In the genomic region with DNA sequence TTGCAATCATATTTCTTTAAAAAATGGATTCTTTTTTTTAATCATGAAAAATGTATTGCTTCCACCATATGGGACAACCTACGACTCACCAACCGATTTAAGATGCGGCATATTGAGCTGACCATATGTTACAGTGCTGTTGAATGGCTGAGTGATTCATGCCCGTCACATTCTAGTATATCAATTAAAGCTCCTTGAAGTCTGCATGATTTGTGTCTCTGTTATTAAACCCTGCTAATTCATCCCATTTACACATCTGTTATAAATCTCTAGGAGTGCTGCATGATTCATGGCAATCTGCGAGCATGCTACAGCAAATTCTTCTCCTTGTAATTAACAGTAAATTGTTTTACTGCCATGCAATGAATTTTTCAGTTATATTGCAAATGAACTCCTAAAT, we compare ENCODE assay signal across 17 cellular contexts.
DNase-seq lines count a peak whose midpoint lies in the region; ATAC-seq, FAIRE-seq and TF ChIP-seq lines count a peak whose summit lies in the region.
"Had no signal": no experiment of that assay in that cellular context is flagged by ENCODE, and none has a peak within 500 bp of the region (broad histone marks: within the 10 kb centered on the region; RNA-seq: fewer than 3 reads in every experiment).

No MANE protein-coding gene starts in this region.

- no peaks in the 10 kb centered on the region for H3K36me3 ChIP-seq in gastrocnemius medialis

- peaks cover 3% of the 10 kb centered on the region for H3K9me3 Mint-ChIP-seq in mesothelial cell of epicardium
- peaks cover 10 to 16% of the 10 kb centered on the region in 2 donors for H3K9me3 Mint-ChIP-seq in activated naive CD4-positive, alpha-beta T cell treated with anti-CD3 and anti-CD28 coated beads, Interleukin-2, amount 50 U/mL, for 72 hours
- H3K9me3 Mint-ChIP-seq: activated naive CD4-positive, alpha-beta T cell treated with anti-CD3 and anti-CD28 coated beads, Interleukin-2, amount 50 U/mL, for 24 hours had no signal

- H3K9me3 ChIP-seq in gastrocnemius medialis, result no peaks in the 10 kb centered on the region
- H3K9me3 ChIP-seq: testis had no signal

- intact Hi-C loops in gastrocnemius medialis (cut with DNase I; ENCODE audit: low total_unique reads), result no loop called here

- H3K27ac ChIP-seq in gastrocnemius medialis, result no peak overlapping the region
- H3K27ac ChIP-seq: testis had no signal

- in situ Hi-C loops in gastrocnemius medialis (cut with MboI; ENCODE audit: low sequenced_read_pairs in 4 of 4), result no loop called here

- H3K27ac Mint-ChIP-seq in mesothelial cell of epicardium, result peak overlapping the region; percentile 14
- no peak overlapping the region for H3K27ac Mint-ChIP-seq in activated naive CD4-positive, alpha-beta T cell treated with anti-CD3 and anti-CD28 coated beads, Interleukin-2, amount 50 U/mL, for 72 hours
- H3K27ac Mint-ChIP-seq: activated CD8-positive, alpha-beta T cell treated with anti-CD3 and anti-CD28 coated beads, Interleukin-2, amount 10 ng/mL, durations not matched to agents 7 days and 5 days; activated naive CD4-positive, alpha-beta T cell treated with anti-CD3 and anti-CD28 coated beads, Interleukin-2, amount 50 U/mL, for 24 hours; CD8-positive, alpha-beta T cell; IgD-negative memory B cell had no signal

- no peak overlapping the region for H3K4me3 ChIP-seq in gastrocnemius medialis
- H3K4me3 ChIP-seq: testis had no signal

- no peaks in the 10 kb centered on the region for H3K36me3 Mint-ChIP-seq in mesothelial cell of epicardium
- peaks cover 0 to 6% of the 10 kb centered on the region in 2 donors for H3K36me3 Mint-ChIP-seq in activated naive CD4-positive, alpha-beta T cell treated with anti-CD3 and anti-CD28 coated beads, Interleukin-2, amount 50 U/mL, for 72 hours
- H3K36me3 Mint-ChIP-seq: activated naive CD4-positive, alpha-beta T cell treated with anti-CD3 and anti-CD28 coated beads, Interleukin-2, amount 50 U/mL, for 24 hours; CD8-positive, alpha-beta T cell had no signal

- no peak for TF ChIP-seq POLR2A in gastrocnemius medialis (IDR thresholded peaks at IDR 0.05)

- H3K27me3 ChIP-seq in gastrocnemius medialis, result no peaks in the 10 kb centered on the region
- H3K27me3 ChIP-seq: testis had no signal

- no peaks in the 10 kb centered on the region for H3K27me3 Mint-ChIP-seq in mesothelial cell of epicardium (ENCODE audit: low read depth)
- H3K27me3 Mint-ChIP-seq: activated naive CD4-positive, alpha-beta T cell treated with anti-CD3 and anti-CD28 coated beads, Interleukin-2, amount 50 U/mL, for 24 hours; IgD-negative memory B cell had no signal

- FAIRE-seq in G401.6 (lab: Jason Lieb, UNC), result peak; percentile 66
- FAIRE-seq: GM19239, H54 had no signal

- TF ChIP-seq CTCF in mesothelial cell of epicardium (IDR thresholded peaks at IDR 0.05; ENCODE audit: unreplicated experiment) (no peak), gastrocnemius medialis (IDR thresholded peaks at IDR 0.05 in 4 of 5, conservative IDR thresholded peaks at IDR 0.05 in 1 of 5) (no peak)

- DNase-seq in NCI-H1436 treated with DMSO at 0.1 percent for 48 hours (lab: John Stamatoyannopoulos, UW), result peak; percentile 57
- DNase-seq in amniotic stem cell (lab: John Stamatoyannopoulos, UW), result peak; percentile 33
- DNase-seq in mesothelial cell of epicardium (ENCODE audit: low spot score in 2 of 2, unreplicated experiment in 2 of 2), result no peak
- no peak for DNase-seq in activated naive CD4-positive, alpha-beta T cell treated with anti-CD3 and anti-CD28 coated beads, Interleukin-2, amount 50 U/mL, for 72 hours (ENCODE audit: low spot score in 2 of 2)
- DNase-seq in T-helper 1 cell, result no peak
- DNase-seq in gastrocnemius medialis, result no peak
- DNase-seq: activated CD8-positive, alpha-beta T cell treated with anti-CD3 and anti-CD28 coated beads, Interleukin-2, amount 10 ng/mL, durations not matched to agents 7 days and 5 days; CD8-positive, alpha-beta T cell; NCI-H187; T-helper 2 cell; testis had no signal

- peaks cover 31% of the 10 kb centered on the region for H3K4me1 Mint-ChIP-seq in mesothelial cell of epicardium
- H3K4me1 Mint-ChIP-seq: activated naive CD4-positive, alpha-beta T cell treated with anti-CD3 and anti-CD28 coated beads, Interleukin-2, amount 50 U/mL, for 24 hours; IgD-negative memory B cell had no signal

- no peaks in the 10 kb centered on the region for H3K4me1 ChIP-seq in gastrocnemius medialis
- H3K4me1 ChIP-seq: testis had no signal

- no peak for ATAC-seq in GM18861 (IDR thresholded peaks at IDR 0.05; ENCODE audit: unreplicated experiment)
- no peak for ATAC-seq in activated naive CD4-positive, alpha-beta T cell treated with anti-CD3 and anti-CD28 coated beads, Interleukin-2, amount 50 U/mL, for 72 hours
- no peak for ATAC-seq in gastrocnemius medialis
- ATAC-seq: activated CD8-positive, alpha-beta T cell treated with anti-CD3 and anti-CD28 coated beads, Interleukin-2, amount 10 ng/mL, durations not matched to agents 7 days and 5 days; CD8-positive, alpha-beta T cell had no signal

- H3K4me3 Mint-ChIP-seq in mesothelial cell of epicardium, result peak overlapping the region; percentile 11
- H3K4me3 Mint-ChIP-seq: activated CD8-positive, alpha-beta T cell treated with anti-CD3 and anti-CD28 coated beads, Interleukin-2, amount 10 ng/mL, durations not matched to agents 7 days and 5 days; activated naive CD4-positive, alpha-beta T cell treated with anti-CD3 and anti-CD28 coated beads, Interleukin-2, amount 50 U/mL, for 24 hours; CD8-positive, alpha-beta T cell; IgD-negative memory B cell had no signal

Comparison
In these comparisons a context has a peak if more than half of its experiments do, and no peak if none do; other contexts are left out.
1. DNase-seq: peak in NCI-H1436 treated with DMSO at 0.1 percent for 48 hours (single experiment) and amniotic stem cell (single experiment); none in mesothelial cell of epicardium (0 of 2), activated naive CD4-positive, alpha-beta T cell treated with anti-CD3 and anti-CD28 coated beads, Interleukin-2, amount 50 U/mL, for 72 hours (0 of 2), T-helper 1 cell (0 of 5) and gastrocnemius medialis (0 of 2).